ENCODE assay signal across 21 cellular contexts in the genomic region with DNA sequence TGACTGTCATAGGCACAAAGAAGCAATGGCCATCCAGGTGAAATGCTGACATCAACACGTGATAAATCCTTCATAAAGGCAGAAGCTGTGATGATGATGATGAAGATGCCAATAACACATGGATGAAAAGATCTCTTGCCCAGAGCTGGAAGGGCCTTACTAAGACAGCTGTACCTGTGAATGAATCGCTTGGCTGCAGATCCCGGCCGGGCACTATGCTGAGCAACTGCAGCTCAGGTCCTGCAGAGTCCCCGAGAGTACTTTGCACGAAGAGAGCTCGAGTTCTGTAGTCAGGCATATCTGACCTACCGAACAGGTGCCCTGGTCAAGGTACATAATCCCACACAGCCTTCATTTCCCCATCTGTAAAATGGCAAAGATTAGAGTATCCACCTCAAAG.
"Had no signal": no experiment of that assay in that cellular context is flagged by ENCODE, and none has a peak within 500 bp of the region (broad histone marks: within the 10 kb centered on the region; RNA-seq: fewer than 3 reads in every experiment).

No MANE protein-coding gene starts in this region.

- H3K27ac ChIP-seq: HL-60, SJSA1, SK-N-MC had no signal

- H3K4me3 ChIP-seq: MG63, SJSA1, SK-N-MC had no signal

- DNase-seq: KBM-7, MG63, NCI-H1092, NCI-H1105 treated with DMSO at 0.1 percent for 48 hours, NCI-H1417 treated with DMSO at 0.1 percent for 48 hours, NCI-H187, NCI-H2029, NCI-H2081 treated with DMSO at 0.1 percent for 48 hours, NCI-H2171, NCI-H226, NCI-H446, NCI-H510A, NCI-H524 treated with DMSO at 0.1 percent for 48 hours, NCI-H69, NCI-H774, Right ventricle myocardium superior, RPMI8226, SIG-M5 had no signal

- H3K27me3 ChIP-seq: SJSA1 had no signal
